In genomic region chr11:68048681-68049508, GRCh38 we compare ENCODE assay signal across 32 cellular contexts. TPM values are rescaled to one million over a fixed set of nuclear protein-coding genes. Genes with fewer than 3 reads are reported as not detected.
DNase-seq lines count a peak whose midpoint lies in the region; FAIRE-seq and TF ChIP-seq lines count a peak whose summit lies in the region.
"Had no signal": no experiment of that assay in that cellular context is flagged by ENCODE, and none has a peak within 500 bp of the region (broad histone marks: within the 10 kb centered on the region; RNA-seq: fewer than 3 reads in every experiment).

No MANE protein-coding gene starts in this region.

- no peak overlapping the region for H3K27ac ChIP-seq in H9 (ENCODE audit: insufficient read length, low read depth, low read length)
- no peak overlapping the region for H3K27ac ChIP-seq in trophoblast cell (ENCODE audit: low read depth, low read length)
- H3K27ac ChIP-seq in testis, result no peak overlapping the region
- H3K27ac ChIP-seq: gastroesophageal sphincter, hepatocyte, HL-60, PC-9 had no signal

- CTCF ChIA-PET in activated CD4-positive, alpha-beta memory T cell treated with anti-CD3 and anti-CD28 coated beads, Interleukin-2, amount 10 ng/mL, durations not matched to agents 7 days and 5 days (lab: Charles Lee), result no interaction called here

- H3K79me1 ChIP-seq in H9 (ENCODE audit: insufficient read depth, low read depth, low read length, poor library complexity, severe bottlenecking) (no peaks in the 10 kb centered on the region), trophoblast cell (ENCODE audit: low read length) (no peaks in the 10 kb centered on the region)

- H3K14ac ChIP-seq in H9 (ENCODE audit: insufficient read depth, low read length), result no peak overlapping the region
- H3K14ac ChIP-seq in trophoblast cell (ENCODE audit: low read length), result no peak overlapping the region

- H4K20me1 ChIP-seq in H9 (ENCODE audit: control insufficient read depth, insufficient read depth, insufficient read length), result peaks cover 2% of the 10 kb centered on the region

- no peak overlapping the region for H2BK20ac ChIP-seq in H9 (ENCODE audit: low read depth, low read length, poor library complexity, severe bottlenecking)

- H3K9me3 ChIP-seq in H9 (ENCODE audit: control insufficient read depth, low read depth, low read length) (no peaks in the 10 kb centered on the region), trophoblast cell (ENCODE audit: insufficient read depth, low read depth, low read length) (peaks cover 3% of the 10 kb centered on the region), testis (no peaks in the 10 kb centered on the region)
- H3K9me3 ChIP-seq: adrenal gland; BLaER1 treated with 17β-estradiol and CSF1 and Interleukin-3, amounts not matched to agents 10 nM and 100 nM; gastroesophageal sphincter; mucosa of descending colon had no signal

- FAIRE-seq in D721Med (lab: Jason Lieb, UNC), result no peak
- FAIRE-seq: G401.6, small intestine, TTC549 had no signal

- no peak overlapping the region for H2BK5ac ChIP-seq in H9 (ENCODE audit: insufficient read length, low read length)
- H2BK5ac ChIP-seq in trophoblast cell (ENCODE audit: low read depth, low read length, poor library complexity), result no peak overlapping the region

- H4K5ac ChIP-seq in H9 (ENCODE audit: insufficient read length, low read depth, low read length), result no peak overlapping the region

- H3K23ac ChIP-seq in H9 (ENCODE audit: insufficient read length, low read depth, low read length) (no peak overlapping the region), trophoblast cell (ENCODE audit: low read length) (no peak overlapping the region)

- H2BK15ac ChIP-seq in H9 (ENCODE audit: low read depth, low read length), result no peak overlapping the region

- H3K9me3 Mint-ChIP-seq in H9 (no peaks in the 10 kb centered on the region), chondrocyte (ENCODE audit: low read depth) (no peaks in the 10 kb centered on the region)
- H3K9me3 Mint-ChIP-seq in activated CD4-positive, alpha-beta memory T cell treated with anti-CD3 and anti-CD28 coated beads, Interleukin-2, amount 10 ng/mL, durations not matched to agents 7 days and 5 days, result no peaks in the 10 kb centered on the region
- H3K9me3 Mint-ChIP-seq: activated naive CD4-positive, alpha-beta T cell treated with anti-CD3 and anti-CD28 coated beads, Interleukin-2, amount 10 ng/mL, durations not matched to agents 7 days and 5 days; activated T-cell treated with anti-CD3 and anti-CD28 coated beads, Interleukin-2, amount 50 U/mL, for 72 hours; brain; GM23338; natural killer cell; stimulated activated naive CD8-positive, alpha-beta T cell treated with anti-CD3 and anti-CD28 coated beads, Interleukin-15, amount 100 ng/mL, for 72 hours; T-helper 1 cell treated with Interleukin-12 subunit alpha and Interleukin-12 subunit beta and Interleukin-4 antibody, amounts not matched to agents 30 μg/mL and 1 μg/mL, for 36 hours had no signal

- no peak overlapping the region for H2BK12ac ChIP-seq in H9 (ENCODE audit: insufficient read length, low read depth, low read length)
- no peak overlapping the region for H2BK12ac ChIP-seq in trophoblast cell (ENCODE audit: low read length)

- WGBS in H9 (ENCODE audit: extremely low coverage, insufficient read length, low lambda C conversion rate), result no CpG with 5 or more reads among the region's 35 CpGs
- WGBS in trophoblast cell (ENCODE audit: extremely low coverage, insufficient coverage, insufficient read length), result no CpG with 5 or more reads among the region's 35 CpGs
- WGBS in testis, 2 donors, result 93 to 95% methylated on average over 3 to 29 of the region's 35 CpGs

- H3K4ac ChIP-seq in H9 (ENCODE audit: low read depth, low read length), result no peak overlapping the region
- H3K4ac ChIP-seq in trophoblast cell (ENCODE audit: low read depth, low read length), result no peak overlapping the region

- H3K79me2 ChIP-seq in H9 (ENCODE audit: insufficient read depth, low read length) (no peaks in the 10 kb centered on the region), trophoblast cell (ENCODE audit: control insufficient read depth, insufficient read depth, low read length, poor library complexity) (no peaks in the 10 kb centered on the region)
- H3K79me2 ChIP-seq: hepatocyte had no signal

- H2AFZ ChIP-seq in H9 (ENCODE audit: low read length) (no peak overlapping the region), trophoblast cell (ENCODE audit: insufficient read depth, low read length, poor library complexity) (no peak overlapping the region)
- H2AFZ ChIP-seq: GM23338, hepatocyte, PC-9 had no signal

- H3K9ac ChIP-seq in H9 (ENCODE audit: extremely low read depth, insufficient read length, low read length), result no peak overlapping the region
- no peak overlapping the region for H3K9ac ChIP-seq in trophoblast cell (ENCODE audit: low read length)
- H3K9ac ChIP-seq: BLaER1 treated with 17β-estradiol and CSF1 and Interleukin-3, amounts not matched to agents 10 nM and 100 nM had no signal

- no peaks in the 10 kb centered on the region; the same call in 1 of the 2 replicates for H3K27me3 Mint-ChIP-seq in H9 (ENCODE audit: low read depth)
- H3K27me3 Mint-ChIP-seq in chondrocyte (ENCODE audit: low read depth), result no peaks in the 10 kb centered on the region
- no peaks in the 10 kb centered on the region for H3K27me3 Mint-ChIP-seq in activated CD4-positive, alpha-beta memory T cell treated with anti-CD3 and anti-CD28 coated beads, Interleukin-2, amount 10 ng/mL, durations not matched to agents 7 days and 5 days
- H3K27me3 Mint-ChIP-seq: activated CD8-positive, alpha-beta memory T cell treated with anti-CD3 and anti-CD28 coated beads, Interleukin-2, amount 10 ng/mL, durations not matched to agents 7 days and 5 days; activated naive CD4-positive, alpha-beta T cell treated with anti-CD3 and anti-CD28 coated beads, Interleukin-2, amount 10 ng/mL, durations not matched to agents 7 days and 5 days; brain; stimulated activated naive CD8-positive, alpha-beta T cell treated with anti-CD3 and anti-CD28 coated beads, Interleukin-15, amount 100 ng/mL, for 72 hours had no signal

- H3K27ac Mint-ChIP-seq in H9 (no peak overlapping the region), chondrocyte (ENCODE audit: unreplicated experiment) (no peak overlapping the region)
- no peak overlapping the region for H3K27ac Mint-ChIP-seq in activated CD4-positive, alpha-beta memory T cell treated with anti-CD3 and anti-CD28 coated beads, Interleukin-2, amount 10 ng/mL, durations not matched to agents 7 days and 5 days
- H3K27ac Mint-ChIP-seq: activated CD8-positive, alpha-beta memory T cell treated with anti-CD3 and anti-CD28 coated beads, Interleukin-2, amount 10 ng/mL, durations not matched to agents 7 days and 5 days; activated naive CD4-positive, alpha-beta T cell treated with anti-CD3 and anti-CD28 coated beads, Interleukin-2, amount 10 ng/mL, durations not matched to agents 7 days and 5 days; activated T-cell treated with anti-CD3 and anti-CD28 coated beads, Interleukin-2, amount 50 U/mL, for 72 hours; brain; GM23338; natural killer cell; T-helper 1 cell treated with Interleukin-12 subunit alpha and Interleukin-12 subunit beta and Interleukin-4 antibody, amounts not matched to agents 30 μg/mL and 1 μg/mL, for 36 hours had no signal

- H4K91ac ChIP-seq in H9 (ENCODE audit: insufficient read length, low read depth, low read length) (no peak overlapping the region), trophoblast cell (ENCODE audit: low read depth, low read length) (no peak overlapping the region)

- H2BK120ac ChIP-seq in H9 (ENCODE audit: low read depth, low read length, poor library complexity, severe bottlenecking) (no peak overlapping the region), trophoblast cell (ENCODE audit: insufficient read depth, low read length, poor library complexity) (no peak overlapping the region)

- H3K23me2 ChIP-seq in H9 (ENCODE audit: insufficient read length, low read depth, low read length, poor library complexity, severe bottlenecking), result no peaks in the 10 kb centered on the region

- H3K27me3 ChIP-seq in H9 (ENCODE audit: insufficient read depth, low read length) (no peaks in the 10 kb centered on the region), trophoblast cell (ENCODE audit: insufficient read depth, low read length) (no peaks in the 10 kb centered on the region), testis (no peaks in the 10 kb centered on the region)
- H3K27me3 ChIP-seq: adrenal gland; BLaER1 treated with 17β-estradiol and CSF1 and Interleukin-3, amounts not matched to agents 10 nM and 100 nM; gastroesophageal sphincter; hepatocyte had no signal

- POLR2A ChIA-PET in activated CD4-positive, alpha-beta memory T cell treated with anti-CD3 and anti-CD28 coated beads, Interleukin-2, amount 10 ng/mL, durations not matched to agents 7 days and 5 days (lab: Charles Lee), result no interaction called here

- no peak overlapping the region for H3K56ac ChIP-seq in H9 (ENCODE audit: insufficient read length, low read depth, low read length)

- H3K18ac ChIP-seq in H9 (ENCODE audit: insufficient read length, low read depth, low read length) (no peak overlapping the region), trophoblast cell (ENCODE audit: low read length) (no peak overlapping the region)

- H3K4me2 ChIP-seq in H9 (ENCODE audit: insufficient read depth, insufficient read length, low read length) (no peak overlapping the region), trophoblast cell (ENCODE audit: low read length) (no peak overlapping the region)
- H3K4me2 ChIP-seq: BLaER1 treated with 17β-estradiol and CSF1 and Interleukin-3, amounts not matched to agents 10 nM and 100 nM; GM23338; hepatocyte; PC-9 had no signal

- DNase-seq in D721Med (ENCODE audit: insufficient read length, low spot score), result peak; percentile 11
- peak; percentile 30 for DNase-seq in H9
- peak; percentile 84 for DNase-seq in chondrocyte (ENCODE audit: low spot score)
- DNase-seq in trophoblast cell, result no peak
- no peak for DNase-seq in activated CD4-positive, alpha-beta memory T cell treated with anti-CD3 and anti-CD28 coated beads, Interleukin-2, amount 10 ng/mL, durations not matched to agents 7 days and 5 days
- DNase-seq in testis, result no peak
- no peak for DNase-seq in posterior vena cava (ENCODE audit: low spot score)
- DNase-seq: activated CD4-positive, CD25-positive, alpha-beta regulatory T cell; activated CD8-positive, alpha-beta memory T cell treated with anti-CD3 and anti-CD28 coated beads, Interleukin-2, amount 10 ng/mL, durations not matched to agents 7 days and 5 days; activated naive CD4-positive, alpha-beta T cell treated with anti-CD3 and anti-CD28 coated beads, Interleukin-2, amount 10 ng/mL, durations not matched to agents 7 days and 5 days; activated T-cell treated with anti-CD3 and anti-CD28 coated beads, Interleukin-2, amount 50 U/mL, for 72 hours; Kasumi-1; natural killer cell; NCI-H1436; NCI-H345; NCI-H69; occipital lobe; PC-9; Right ventricle myocardium superior; small intestine; stimulated activated naive CD8-positive, alpha-beta T cell treated with anti-CD3 and anti-CD28 coated beads, Interleukin-15, amount 100 ng/mL, for 72 hours had no signal

- peaks cover 3 to 23% (median 4%) of the 10 kb centered on the region in 3 experiments; a peak in 5 of 7 replicates for H3K36me3 Mint-ChIP-seq in H9 (ENCODE audit: insufficient read depth in 1 of 3, low read depth in 3 of 3)
- H3K36me3 Mint-ChIP-seq in chondrocyte (ENCODE audit: low read depth), result peaks cover 7% of the 10 kb centered on the region
- H3K36me3 Mint-ChIP-seq in activated CD4-positive, alpha-beta memory T cell treated with anti-CD3 and anti-CD28 coated beads, Interleukin-2, amount 10 ng/mL, durations not matched to agents 7 days and 5 days (ENCODE audit: low read depth), result peaks cover 44% of the 10 kb centered on the region
- H3K36me3 Mint-ChIP-seq: brain, natural killer cell had no signal

- H3K4me1 ChIP-seq in H9 (ENCODE audit: insufficient read depth, low read length) (no peaks in the 10 kb centered on the region), trophoblast cell (ENCODE audit: control insufficient read depth in 1 of 2, insufficient read depth in 2 of 2, low read length in 2 of 2) (no peaks in the 10 kb centered on the region), testis (no peaks in the 10 kb centered on the region)

- H4K12ac ChIP-seq in trophoblast cell (ENCODE audit: low read depth, low read length), result no peak overlapping the region

- TF ChIP-seq CTCF in D721Med (IDR thresholded peaks at IDR 0.05; ENCODE audit: insufficient read depth, missing control alignments), result no peak
- TF ChIP-seq CTCF in H9 (conservative IDR thresholded peaks at IDR 0.05), result no peak
- TF ChIP-seq CTCF in chondrocyte (IDR thresholded peaks at IDR 0.05), result no peak
- no peak for TF ChIP-seq CTCF in testis (IDR thresholded peaks at IDR 0.05)

- no peak for TF ChIP-seq POLR2A in testis (IDR thresholded peaks at IDR 0.05)

- no peak overlapping the region for H2AK5ac ChIP-seq in H9 (ENCODE audit: insufficient read length, low read length)
- no peak overlapping the region for H2AK5ac ChIP-seq in trophoblast cell (ENCODE audit: low read length)

- intact Hi-C loops in testis (cut with DNase I; ENCODE audit: low total_unique reads) (no loop called here), posterior vena cava (cut with DNase I) (no loop called here)

- H3K4me1 Mint-ChIP-seq in H9 (peaks cover 6 to 11% of the 10 kb centered on the region in 2 experiments), chondrocyte (ENCODE audit: low read depth) (no peaks in the 10 kb centered on the region)
- no peaks in the 10 kb centered on the region for H3K4me1 Mint-ChIP-seq in activated CD4-positive, alpha-beta memory T cell treated with anti-CD3 and anti-CD28 coated beads, Interleukin-2, amount 10 ng/mL, durations not matched to agents 7 days and 5 days
- H3K4me1 Mint-ChIP-seq: activated CD8-positive, alpha-beta memory T cell treated with anti-CD3 and anti-CD28 coated beads, Interleukin-2, amount 10 ng/mL, durations not matched to agents 7 days and 5 days; activated naive CD4-positive, alpha-beta T cell treated with anti-CD3 and anti-CD28 coated beads, Interleukin-2, amount 10 ng/mL, durations not matched to agents 7 days and 5 days; stimulated activated naive CD8-positive, alpha-beta T cell treated with anti-CD3 and anti-CD28 coated beads, Interleukin-15, amount 100 ng/mL, for 72 hours had no signal

- H3K4me3 Mint-ChIP-seq in H9 (no peak overlapping the region), chondrocyte (ENCODE audit: unreplicated experiment) (no peak overlapping the region)
- no peak overlapping the region for H3K4me3 Mint-ChIP-seq in activated CD4-positive, alpha-beta memory T cell treated with anti-CD3 and anti-CD28 coated beads, Interleukin-2, amount 10 ng/mL, durations not matched to agents 7 days and 5 days
- H3K4me3 Mint-ChIP-seq: activated CD8-positive, alpha-beta memory T cell treated with anti-CD3 and anti-CD28 coated beads, Interleukin-2, amount 10 ng/mL, durations not matched to agents 7 days and 5 days; activated naive CD4-positive, alpha-beta T cell treated with anti-CD3 and anti-CD28 coated beads, Interleukin-2, amount 10 ng/mL, durations not matched to agents 7 days and 5 days; activated T-cell treated with anti-CD3 and anti-CD28 coated beads, Interleukin-2, amount 50 U/mL, for 72 hours; brain; GM23338; natural killer cell; stimulated activated naive CD8-positive, alpha-beta T cell treated with anti-CD3 and anti-CD28 coated beads, Interleukin-15, amount 100 ng/mL, for 72 hours; T-helper 1 cell treated with Interleukin-12 subunit alpha and Interleukin-12 subunit beta and Interleukin-4 antibody, amounts not matched to agents 30 μg/mL and 1 μg/mL, for 36 hours had no signal

- H3K36me3 ChIP-seq in trophoblast cell (ENCODE audit: control insufficient read depth in 1 of 2, insufficient read depth in 2 of 2, low read length in 2 of 2) (peaks cover 72 to 77% of the 10 kb centered on the region in 2 experiments), testis (ENCODE audit: low read depth, missing control alignments) (no peaks in the 10 kb centered on the region)

- no peak overlapping the region for H3T11ph ChIP-seq in H9 (ENCODE audit: low read length)

- H3K4me3 ChIP-seq in trophoblast cell (ENCODE audit: low read depth, low read length) (peak overlapping the region; percentile 9), testis (no peak overlapping the region)
- H3K4me3 ChIP-seq: adrenal gland; BLaER1 treated with 17β-estradiol and CSF1 and Interleukin-3, amounts not matched to agents 10 nM and 100 nM; gastroesophageal sphincter; GM23338; hepatocyte; mucosa of descending colon; PC-9 had no signal

- H4K8ac ChIP-seq in H9 (replicated peaks; ENCODE audit: insufficient read length, low read depth, low read length), result no peak overlapping the region
- H4K8ac ChIP-seq in trophoblast cell (ENCODE audit: low read depth, low read length), result no peak overlapping the region

RNA-seq across cellular contexts. Expression of gene TCIRG1, which starts 10.1 kb away (rescaled TPM):
- total RNA-seq in H9 (2021) (24.4 and 27.1 TPM in 2 replicates), chondrocyte (52.3 to 73.2 TPM (median 66.5 TPM) in 3 replicates), testis (10 to 100 TPM; 52.8 to 53.6 TPM), posterior vena cava (100 to 1,000 TPM in 1 of 2 donors, 10 to 100 TPM in 1; 80.8 to 105 TPM)
- polyA plus RNA-seq in trophoblast cell (2013), result 43.6 and 47.2 TPM in 2 replicates
- 100 to 1,000 TPM; 295 TPM for total RNA-seq in activated CD4-positive, alpha-beta memory T cell treated with anti-CD3 and anti-CD28 coated beads, Interleukin-2, amount 10 ng/mL, durations not matched to agents 7 days and 5 days
- polyA plus RNA-seq in testis (ENCODE audit: insufficient read depth, low read depth, low replicate concordance), result 22.2 TPM

RNA-seq across cellular contexts. Expression of gene NDUFS8, which starts 18.4 kb away (rescaled TPM):
- total RNA-seq in H9 (2021) (213 and 214 TPM in 2 replicates), chondrocyte (140 to 172 TPM (median 143 TPM) in 3 replicates), testis (100 to 1,000 TPM; 184 to 196 TPM), posterior vena cava (100 to 1,000 TPM in 1 of 2 donors, 10 to 100 TPM in 1; 95.3 to 101 TPM)
- 81.4 and 85.8 TPM in 2 replicates for polyA plus RNA-seq in trophoblast cell (2013)
- 100 to 1,000 TPM; 112 to 128 TPM for total RNA-seq in activated CD4-positive, alpha-beta memory T cell treated with anti-CD3 and anti-CD28 coated beads, Interleukin-2, amount 10 ng/mL, durations not matched to agents 7 days and 5 days
- polyA plus RNA-seq in testis (ENCODE audit: insufficient read depth, low read depth, low replicate concordance), result 149 TPM

RNA-seq across cellular contexts. Expression of gene ALDH3B1, which starts 38.8 kb away (rescaled TPM):
- total RNA-seq in H9 (2021), result not detected in 2 replicates
- 10.8 to 14.3 TPM (median 13.1 TPM) in 3 replicates for total RNA-seq in chondrocyte
- polyA plus RNA-seq in trophoblast cell (2013), result 0.42 TPM in 2 replicates
- not detected for total RNA-seq in activated CD4-positive, alpha-beta memory T cell treated with anti-CD3 and anti-CD28 coated beads, Interleukin-2, amount 10 ng/mL, durations not matched to agents 7 days and 5 days
- 1 to 10 TPM; 4.4 to 5.3 TPM for total RNA-seq in testis
- 8.1 TPM for polyA plus RNA-seq in testis (ENCODE audit: insufficient read depth, low read depth, low replicate concordance)
- total RNA-seq in posterior vena cava, result 10 to 100 TPM; 11.2 to 15.0 TPM
- total RNA-seq: activated CD8-positive, alpha-beta memory T cell treated with anti-CD3 and anti-CD28 coated beads, Interleukin-2, amount 10 ng/mL, durations not matched to agents 7 days and 5 days; GM23338 had no signal

RNA-seq across cellular contexts. Expression of gene UNC93B1, which starts 45.0 kb away (rescaled TPM):
- total RNA-seq in H9 (2021) (21.7 and 23.3 TPM in 2 replicates), chondrocyte (14.4 to 16.6 TPM (median 15.9 TPM) in 3 replicates), testis (10 to 100 TPM in 1 of 2 donors, 1 to 10 TPM in 1; 5.3 to 12.3 TPM), posterior vena cava (10 to 100 TPM; 15.9 to 28.5 TPM)
- 6.6 and 7.0 TPM in 2 replicates for polyA plus RNA-seq in trophoblast cell (2013)
- 10 to 100 TPM; 41.7 to 42.0 TPM for total RNA-seq in activated CD4-positive, alpha-beta memory T cell treated with anti-CD3 and anti-CD28 coated beads, Interleukin-2, amount 10 ng/mL, durations not matched to agents 7 days and 5 days
- 7.9 TPM for polyA plus RNA-seq in testis (ENCODE audit: insufficient read depth, low read depth, low replicate concordance)

Comparison
In these comparisons a context has a peak if more than half of its experiments do, and no peak if none do; other contexts are left out.
1. DNase-seq: peak in D721Med (single experiment), H9 (single experiment) and chondrocyte (single experiment); none in trophoblast cell (0 of 2), activated CD4-positive, alpha-beta memory T cell treated with anti-CD3 and anti-CD28 coated beads, Interleukin-2, amount 10 ng/mL, durations not matched to agents 7 days and 5 days (single experiment), testis (single experiment) and posterior vena cava (single experiment).